Comparison of ENCODE assay signal across 14 cellular contexts in the genomic region with DNA sequence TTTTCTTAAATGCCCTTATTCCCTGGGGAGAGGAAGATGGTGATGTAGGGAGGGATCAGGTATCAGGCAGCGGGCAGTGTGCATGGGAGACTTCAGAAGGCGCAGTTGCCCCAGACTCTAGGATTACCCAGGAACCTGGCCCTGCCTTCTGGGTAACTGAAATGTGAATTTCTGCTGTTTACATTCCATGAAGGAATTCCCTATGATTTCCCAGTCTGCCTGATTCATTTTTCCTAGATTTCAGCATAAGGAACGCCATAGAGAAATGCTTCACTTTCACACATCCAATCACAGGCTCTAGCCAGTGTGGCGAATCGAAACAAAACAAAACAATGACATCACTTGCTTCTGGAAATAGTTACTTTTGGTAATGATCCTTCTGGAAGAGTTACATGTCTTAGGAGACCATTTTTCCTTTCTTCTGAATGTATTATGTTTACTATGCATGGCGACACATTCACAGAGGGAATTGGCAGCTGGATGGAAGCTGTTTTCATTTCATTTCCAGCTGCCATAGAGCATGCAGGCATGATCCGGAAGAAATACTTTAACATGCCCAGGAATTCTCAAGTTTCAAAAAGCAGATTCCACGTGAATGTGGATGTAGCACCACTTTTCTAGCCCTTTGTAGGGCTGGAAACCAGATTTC. TPM values are rescaled to one million over a fixed set of nuclear protein-coding genes. Genes with fewer than 3 reads are reported as not detected.
A peak's percentile ranks its signal among the peaks of the same experiment; 100 is the strongest.
DNase-seq lines count a peak whose midpoint lies in the region; ATAC-seq and TF ChIP-seq lines count a peak whose summit lies in the region.
"Had no signal": no experiment of that assay in that cellular context is flagged by ENCODE, and none has a peak within 500 bp of the region (broad histone marks: within the 10 kb centered on the region; RNA-seq: fewer than 3 reads in every experiment).

No MANE protein-coding gene starts in this region.

- DNase-seq in chondrocyte (ENCODE audit: low spot score) (no peak), myocyte (ENCODE audit: low read depth) (peak; percentile 53), tibial artery (no peak)
- no peak for DNase-seq in activated CD4-positive, alpha-beta T cell treated with anti-CD3 and anti-CD28 coated beads, Interleukin-2, amount 50 U/mL, for 4 hours
- DNase-seq: heart right ventricle, left ventricle myocardium inferior, NCI-H2227 treated with DMSO at 0.1 percent for 48 hours, transverse colon had no signal

- CTCF ChIA-PET in HEK293 (lab: Yijun Ruan, JAX), result interaction anchor here (0.7 to 6.5 kb wide), 5 partner anchors 9 to 107 kb away, joined by 3 to 45 read pairs (median 4); no protein-coding TSS in a partner anchor

- 0 out of 2 replicates have a peak overlapping the region, but pooled peaks have one; percentile 1 for H3K27ac ChIP-seq in ACC112 (ENCODE audit: low read depth, low read length)
- H3K27ac ChIP-seq in HEK293 (ENCODE audit: extremely low read depth, low read depth, low read length), result no peak overlapping the region
- H3K27ac ChIP-seq in tibial artery, result no peak overlapping the region
- H3K27ac ChIP-seq: heart right ventricle, HL-60, left ventricle myocardium inferior, transverse colon had no signal

- ATAC-seq in GM19328 (IDR thresholded peaks at IDR 0.05; ENCODE audit: unreplicated experiment) (no peak), HG02981 (IDR thresholded peaks at IDR 0.05; ENCODE audit: unreplicated experiment) (no peak)
- ATAC-seq: GM23338 had no signal

- peak overlapping the region; percentile 53 for H3K4me3 Mint-ChIP-seq in chondrocyte (ENCODE audit: unreplicated experiment)
- H3K4me3 Mint-ChIP-seq: GM23338 had no signal

- H3K9me3 ChIP-seq in HEK293 (ENCODE audit: control insufficient read depth, insufficient read depth, low read depth, low read length), result no peaks in the 10 kb centered on the region
- no peaks in the 10 kb centered on the region for H3K9me3 ChIP-seq in tibial artery
- H3K9me3 ChIP-seq: left ventricle myocardium inferior, transverse colon had no signal

- H3K27ac Mint-ChIP-seq in chondrocyte (ENCODE audit: unreplicated experiment), result peak overlapping the region; percentile 93
- H3K27ac Mint-ChIP-seq: GM23338 had no signal

- H3K36me3 Mint-ChIP-seq in chondrocyte (ENCODE audit: low read depth), result peaks cover 5% of the 10 kb centered on the region

- H3K9me3 Mint-ChIP-seq in chondrocyte (ENCODE audit: low read depth), result no peaks in the 10 kb centered on the region

- no peak for TF ChIP-seq CTCF in HEK293 (tag by site-specific recombination; IDR thresholded peaks at IDR 0.05)
- peak; percentile 8 for TF ChIP-seq CTCF in chondrocyte (IDR thresholded peaks at IDR 0.05)
- TF ChIP-seq CTCF in tibial artery (IDR thresholded peaks at IDR 0.05), result no peak

- no peaks in the 10 kb centered on the region for H3K27me3 Mint-ChIP-seq in chondrocyte (ENCODE audit: low read depth)

- H3K4me3 ChIP-seq in ACC112 (ENCODE audit: low read depth, low read length), result peak overlapping the region; percentile 28
- no peak overlapping the region for H3K4me3 ChIP-seq in HEK293 (ENCODE audit: low read depth, low read length)
- peak overlapping the region in 1 of 2 donors; percentile 1 for H3K4me3 ChIP-seq in tibial artery
- H3K4me3 ChIP-seq: GM23338, heart right ventricle, left ventricle myocardium inferior, transverse colon had no signal

- H3K4me1 Mint-ChIP-seq in chondrocyte (ENCODE audit: low read depth), result peaks cover 18% of the 10 kb centered on the region
- H3K4me1 Mint-ChIP-seq: GM23338 had no signal

- H3K27me3 ChIP-seq in ACC112 (ENCODE audit: insufficient read depth, low read length) (no peaks in the 10 kb centered on the region), tibial artery (no peaks in the 10 kb centered on the region)
- H3K27me3 ChIP-seq: heart right ventricle, transverse colon had no signal

- H2AFZ ChIP-seq in ACC112 (ENCODE audit: low read length, unreplicated experiment), result peak overlapping the region; percentile 62
- H2AFZ ChIP-seq: GM23338 had no signal

- POLR2A ChIA-PET in HEK293 (lab: Yijun Ruan, JAX), result no interaction called here

- intact Hi-C loops in tibial artery (cut with DNase I; ENCODE audit: low total_unique reads), result loop anchor here (5.0 kb wide), 1 partner anchor 36 kb away; no protein-coding TSS in a partner anchor

- H3K36me3 ChIP-seq in ACC112 (ENCODE audit: insufficient read depth, low read length) (0 out of 2 replicates have a peak, but pooled peaks cover 3% of the 10 kb centered on the region), HEK293 (ENCODE audit: control insufficient read depth in 2 of 2, insufficient read depth in 1 of 2, low read length in 2 of 2) (peaks cover 29 to 61% of the 10 kb centered on the region in 2 experiments; a peak in 2 of 3 replicates), tibial artery (peaks cover 6 to 19% (median 10%) of the 10 kb centered on the region in 3 donors)

- H3K79me2 ChIP-seq in ACC112 (ENCODE audit: control insufficient read depth, insufficient read depth, low read length, unreplicated experiment), result no peaks in the 10 kb centered on the region

- H3K4me1 ChIP-seq in ACC112 (ENCODE audit: control insufficient read depth, insufficient read depth, low read length, unreplicated experiment) (peaks cover 11% of the 10 kb centered on the region), HEK293 (ENCODE audit: control insufficient read depth, insufficient read depth, low read length) (no peaks in the 10 kb centered on the region), tibial artery (peaks cover 0 to 8% (median 0%) of the 10 kb centered on the region in 4 donors)
- H3K4me1 ChIP-seq: heart right ventricle, left ventricle myocardium inferior, transverse colon had no signal

TF ChIP-seq in HEK293, 187 proteins besides CTCF, POLR2A, EP300 and RAD21:
- no peak for TF ChIP-seq HOXC10 (CRISPR knock-in tag; IDR thresholded peaks at IDR 0.05)
- TF ChIP-seq, protein P1, sequence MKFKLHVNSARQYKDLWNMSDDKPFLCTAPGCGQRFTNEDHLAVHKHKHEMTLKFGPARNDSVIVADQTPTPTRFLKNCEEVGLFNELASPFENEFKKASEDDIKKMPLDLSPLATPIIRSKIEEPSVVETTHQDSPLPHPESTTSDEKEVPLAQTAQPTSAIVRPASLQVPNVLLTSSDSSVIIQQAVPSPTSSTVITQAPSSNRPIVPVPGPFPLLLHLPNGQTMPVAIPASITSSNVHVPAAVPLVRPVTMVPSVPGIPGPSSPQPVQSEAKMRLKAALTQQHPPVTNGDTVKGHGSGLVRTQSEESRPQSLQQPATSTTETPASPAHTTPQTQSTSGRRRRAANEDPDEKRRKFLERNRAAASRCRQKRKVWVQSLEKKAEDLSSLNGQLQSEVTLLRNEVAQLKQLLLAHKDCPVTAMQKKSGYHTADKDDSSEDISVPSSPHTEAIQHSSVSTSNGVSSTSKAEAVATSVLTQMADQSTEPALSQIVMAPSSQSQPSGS (tag by site-specific recombination; IDR thresholded peaks at IDR 0.05; ENCODE audit: low read depth), result peak; percentile 65

RNA-seq across cellular contexts. Expression of a gene that starts 33.3 kb away (rescaled TPM):
- total RNA-seq in chondrocyte (61.4 to 81.7 TPM (median 61.9 TPM) in 3 replicates), myocyte (53.2 and 62.7 TPM in 2 replicates)
- polyA plus RNA-seq in myocyte (2012), result 19.7 TPM
